8 cellular contexts compared by ENCODE assay signal in genomic region chr17:74893936-74894671, GRCh38. TPM values are rescaled to one million over a fixed set of nuclear protein-coding genes. Genes with fewer than 3 reads are reported as not detected.
DNase-seq lines count a peak whose midpoint lies in the region; ATAC-seq and TF ChIP-seq lines count a peak whose summit lies in the region.
"Had no signal": no experiment of that assay in that cellular context is flagged by ENCODE, and none has a peak within 500 bp of the region (broad histone marks: within the 10 kb centered on the region; RNA-seq: fewer than 3 reads in every experiment).

No MANE protein-coding gene starts in this region.

- DNase-seq in Caco-2, result no peak
- DNase-seq in right lobe of liver, result no peak
- no peak for DNase-seq in NCI-H2081 (lab: John Stamatoyannopoulos, UW)
- DNase-seq: central memory CD4-positive, alpha-beta T cell had no signal

- H3K4me1 ChIP-seq in Caco-2, result peaks cover 5% of the 10 kb centered on the region; the same call in 1 of the 2 replicates
- H3K4me1 ChIP-seq in right lobe of liver, result no peaks in the 10 kb centered on the region

- CTCF ChIA-PET in Caco-2 (lab: Charles Lee), result interaction anchor here (1.4 kb wide), 1 partner anchor 64 kb away, joined by 10 read pairs; no protein-coding TSS in a partner anchor

- ATAC-seq in activated T-helper 17 cell treated with anti-CD3 and anti-CD28 coated beads, Interleukin-2, amount 50 U/mL, for 72 hours (replicated peaks), result no peak
- ATAC-seq in right lobe of liver (peak; percentile 4 to 31 (median 10)), GM19452 (IDR thresholded peaks at IDR 0.05; ENCODE audit: unreplicated experiment) (no peak), GM18505 (IDR thresholded peaks at IDR 0.05; ENCODE audit: unreplicated experiment) (no peak)

- WGBS in right lobe of liver (ENCODE audit: insufficient coverage, low coverage, low lambda C conversion rate, missing lambda C conversion rate), result 27% methylated on average over 5 of the region's 22 CpGs

- no TSS peak for BruUV-seq in Caco-2 (replicated peaks; lab: Mats Ljungman, UMichigan)

- H3K4me3 ChIP-seq in Caco-2 (ENCODE audit: low read depth, low read length) (peak overlapping the region; percentile 58), right lobe of liver (peak overlapping the region; percentile 40 to 56 (median 54))

- peaks cover 6% of the 10 kb centered on the region for H3K27me3 Mint-ChIP-seq in Caco-2 (ENCODE audit: insufficient read depth, unreplicated experiment)
- peaks cover 19% of the 10 kb centered on the region for H3K27me3 Mint-ChIP-seq in activated T-helper 17 cell treated with anti-CD3 and anti-CD28 coated beads, Interleukin-2, amount 50 U/mL, for 72 hours

- no peak for TF ChIP-seq POLR2A in right lobe of liver (IDR thresholded peaks at IDR 0.05)
- no peak for TF ChIP-seq POLR2A in GM18505 (IDR thresholded peaks at IDR 0.05; ENCODE audit: borderline replicate concordance, extremely low read depth, insufficient read depth, insufficient read length)

- H3K9me3 ChIP-seq in Caco-2, result no peaks in the 10 kb centered on the region
- no peaks in the 10 kb centered on the region for H3K9me3 ChIP-seq in right lobe of liver

- peaks cover 9% of the 10 kb centered on the region for H3K4me1 Mint-ChIP-seq in Caco-2 (ENCODE audit: low read depth, unreplicated experiment)
- H3K4me1 Mint-ChIP-seq in activated T-helper 17 cell treated with anti-CD3 and anti-CD28 coated beads, Interleukin-2, amount 50 U/mL, for 72 hours, result no peaks in the 10 kb centered on the region

- no peaks in the 10 kb centered on the region for H3K9me3 Mint-ChIP-seq in Caco-2 (ENCODE audit: unreplicated experiment)
- H3K9me3 Mint-ChIP-seq in activated T-helper 17 cell treated with anti-CD3 and anti-CD28 coated beads, Interleukin-2, amount 50 U/mL, for 72 hours, result no peaks in the 10 kb centered on the region

- H3K27me3 ChIP-seq in Caco-2 (replicated peaks; ENCODE audit: control insufficient read depth, insufficient read depth, low read length) (no peaks in the 10 kb centered on the region), right lobe of liver (no peaks in the 10 kb centered on the region)

- intact Hi-C loops in Caco-2 (cut with micrococcal nuclease; ENCODE audit: unreplicated experiment) (no loop called here), right lobe of liver (cut with DNase I) (no loop called here)

- peak overlapping the region in 1 of 3 donors; percentile 64 for H3K27ac ChIP-seq in right lobe of liver

- POLR2A ChIA-PET in Caco-2 (lab: Charles Lee), result interaction anchor here (1.0 to 1.3 kb wide), 2 partner anchors 21 to 42 kb away, joined by 3 read pairs; partner anchors contain the start of gene FDXR

- peak overlapping the region; percentile 73 for H3K4me3 Mint-ChIP-seq in Caco-2 (ENCODE audit: unreplicated experiment)
- peak overlapping the region; percentile 46 for H3K4me3 Mint-ChIP-seq in activated T-helper 17 cell treated with anti-CD3 and anti-CD28 coated beads, Interleukin-2, amount 50 U/mL, for 72 hours

- H3K36me3 ChIP-seq in Caco-2 (ENCODE audit: control insufficient read depth, insufficient read depth, low read length) (no peaks in the 10 kb centered on the region), right lobe of liver (no peaks in the 10 kb centered on the region)

- TF ChIP-seq CTCF in Caco-2 (IDR thresholded peaks at IDR 0.05; ENCODE audit: insufficient read depth in 1 of 2, low read depth in 1 of 2, low read length in 1 of 2, severe bottlenecking in 1 of 2, unreplicated experiment in 1 of 2) (no peak), right lobe of liver (IDR thresholded peaks at IDR 0.05) (no peak)

- H3K36me3 Mint-ChIP-seq in Caco-2 (ENCODE audit: insufficient read depth, unreplicated experiment), result no peaks in the 10 kb centered on the region
- no peaks in the 10 kb centered on the region for H3K36me3 Mint-ChIP-seq in activated T-helper 17 cell treated with anti-CD3 and anti-CD28 coated beads, Interleukin-2, amount 50 U/mL, for 72 hours (ENCODE audit: low read depth)

- no peak overlapping the region for H3K27ac Mint-ChIP-seq in Caco-2 (ENCODE audit: unreplicated experiment)
- H3K27ac Mint-ChIP-seq in activated T-helper 17 cell treated with anti-CD3 and anti-CD28 coated beads, Interleukin-2, amount 50 U/mL, for 72 hours, result no peak overlapping the region

RNA-seq across cellular contexts. Expression of gene FADS6, which starts 0.7 kb away (rescaled TPM):
- total RNA-seq in Caco-2 (2022), result 2.6 and 3.1 TPM in 2 replicates
- not detected for total RNA-seq in activated T-helper 17 cell treated with anti-CD3 and anti-CD28 coated beads, Interleukin-2, amount 50 U/mL, for 72 hours
- total RNA-seq in right lobe of liver, result 1 to 10 TPM; 2.1 to 6.1 (median 3.7) TPM

RNA-seq across cellular contexts. Expression of gene FDXR, which starts 21.3 kb away (rescaled TPM):
- total RNA-seq in Caco-2 (2022) (19.0 and 20.6 TPM in 2 replicates), right lobe of liver (10 to 100 TPM in 2 of 6 experiments, 1 to 10 TPM in 4; 7.7 to 18.7 (median 8.6) TPM)
- 10 to 100 TPM; 56.7 to 58.4 TPM for total RNA-seq in activated T-helper 17 cell treated with anti-CD3 and anti-CD28 coated beads, Interleukin-2, amount 50 U/mL, for 72 hours

RNA-seq across cellular contexts. Expression of gene USH1G, which starts 29.0 kb away (rescaled TPM):
- 0.48 and 0.77 TPM in 2 replicates for total RNA-seq in Caco-2 (2022)
- not detected for total RNA-seq in activated T-helper 17 cell treated with anti-CD3 and anti-CD28 coated beads, Interleukin-2, amount 50 U/mL, for 72 hours
- total RNA-seq in right lobe of liver, result not detected

RNA-seq across cellular contexts. Expression of gene OTOP2, which starts 30.0 kb away (rescaled TPM):
- total RNA-seq in Caco-2 (2022) (not detected in 2 replicates), right lobe of liver (not detected)
- not detected for total RNA-seq in activated T-helper 17 cell treated with anti-CD3 and anti-CD28 coated beads, Interleukin-2, amount 50 U/mL, for 72 hours
- total RNA-seq: frontal cortex had no signal

RNA-seq across cellular contexts. Expression of gene GRIN2C, which starts 34.4 kb away (rescaled TPM):
- total RNA-seq in Caco-2 (2022) (4.8 and 5.2 TPM in 2 replicates), right lobe of liver (under 1 TPM in 2 of 6 experiments, not detected in 4; 0.10 to 0.13 TPM)
- total RNA-seq in activated T-helper 17 cell treated with anti-CD3 and anti-CD28 coated beads, Interleukin-2, amount 50 U/mL, for 72 hours, result 1 to 10 TPM in 1 of 2 donors, under 1 TPM in 1; 0.65 to 1.2 TPM

Comparison
In these comparisons a context has a peak if more than half of its experiments do, and no peak if none do; other contexts are left out.
1. ATAC-seq: peak in right lobe of liver (4 of 4); none in activated T-helper 17 cell treated with anti-CD3 and anti-CD28 coated beads, Interleukin-2, amount 50 U/mL, for 72 hours (single experiment), GM19452 (single experiment) and GM18505 (single experiment).